ENCODE assay signal across 7 cellular contexts in the genomic region with DNA sequence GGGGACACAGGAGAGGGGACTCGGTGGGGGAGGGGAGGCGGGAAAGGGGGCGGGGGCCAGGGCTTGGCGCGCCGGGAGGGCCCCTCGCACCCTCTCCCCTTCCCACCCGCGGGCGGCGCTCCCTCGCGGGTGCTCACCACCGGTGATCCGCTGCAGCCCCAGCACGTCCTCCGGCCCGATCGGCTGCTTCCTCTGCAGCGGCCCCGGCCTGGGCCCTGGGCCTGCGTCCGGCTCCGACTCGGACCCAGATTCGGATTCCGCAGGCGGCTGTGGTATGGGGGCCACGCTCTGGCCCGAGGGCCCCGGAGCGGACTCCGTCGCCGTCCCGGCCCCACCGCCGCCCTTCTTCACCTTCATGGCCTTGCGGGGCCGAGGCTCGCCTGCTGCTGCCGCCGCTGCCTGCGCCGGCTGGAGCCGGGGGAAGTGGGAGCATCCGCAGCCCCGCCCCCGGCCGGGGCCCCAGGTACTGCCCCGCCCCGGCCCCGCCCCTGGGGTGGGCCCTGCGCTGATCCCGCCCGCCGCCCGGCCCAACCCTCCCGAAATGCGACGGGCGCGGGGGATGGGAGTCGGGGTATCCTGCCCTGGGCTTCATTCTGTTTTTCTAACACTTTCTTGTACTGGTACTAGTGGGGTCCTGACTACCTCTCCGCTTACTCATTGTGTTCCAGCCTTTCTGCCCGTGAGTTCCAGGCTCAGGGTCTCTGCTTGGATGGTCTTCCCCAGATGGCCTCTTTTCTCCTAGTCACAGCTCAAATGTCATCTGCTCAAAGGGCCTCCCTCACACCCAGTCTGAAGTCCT. TPM values are rescaled to one million over a fixed set of nuclear protein-coding genes. Genes with fewer than 3 reads are reported as not detected.
DNase-seq lines count a peak whose midpoint lies in the region; ATAC-seq and TF ChIP-seq lines count a peak whose summit lies in the region.

TSS of gene UNC119 (minus strand) at position 424 of the 799 bp plus-strand sequence. CDS start at position 357, 67 bp downstream.

- DNase-seq in GM13977 (ENCODE audit: low spot score) (peak; percentile 94), NCI-H226 (peak; percentile 55), coronary artery (ENCODE audit: low spot score) (no peak), left lobe of liver (ENCODE audit: low spot score) (peak; percentile 84)
- DNase-seq in activated CD4-positive, alpha-beta T cell treated with anti-CD3 and anti-CD28 coated beads for 48 hours: peak; percentile 83
- DNase-seq in stimulated activated CD4-positive, alpha-beta T cell treated with anti-CD3 and anti-CD28 coated beads, Interleukin-2, amount 100 ng/mL, for 24 hours: peak; percentile 83 to 86

- peak within 1 kb of the TSS; percentile 74 to 78 for H3K27ac ChIP-seq in coronary artery

- ATAC-seq in HG02870 (IDR thresholded peaks at IDR 0.05; ENCODE audit: unreplicated experiment) (peak; percentile 45), left lobe of liver (peak; percentile 88)

- TF ChIP-seq CTCF in GM13977 (IDR thresholded peaks at IDR 0.05; ENCODE audit: extremely low read depth, insufficient read depth, missing control alignments): peak; percentile 10
- TF ChIP-seq CTCF in coronary artery (IDR thresholded peaks at IDR 0.05): no peak

- H3K4me3 ChIP-seq in coronary artery: peak within 1 kb of the TSS; percentile 86

- in situ Hi-C loops in GM13977 (cut with MboI; ENCODE audit: low pct_unique_long_range_greater_than_20kb, low sequenced_read_pairs, unreplicated experiment): loop anchor here (10.0 kb wide), 1 partner anchor 52 kb away; no protein-coding TSS in a partner anchor

RNA-seq across cellular contexts. Expression of gene UNC119, which starts in this region (rescaled TPM):
- total RNA-seq in left lobe of liver: 14.3 TPM
